Comparison of ENCODE assay signal across 13 cellular contexts in the genomic region with DNA sequence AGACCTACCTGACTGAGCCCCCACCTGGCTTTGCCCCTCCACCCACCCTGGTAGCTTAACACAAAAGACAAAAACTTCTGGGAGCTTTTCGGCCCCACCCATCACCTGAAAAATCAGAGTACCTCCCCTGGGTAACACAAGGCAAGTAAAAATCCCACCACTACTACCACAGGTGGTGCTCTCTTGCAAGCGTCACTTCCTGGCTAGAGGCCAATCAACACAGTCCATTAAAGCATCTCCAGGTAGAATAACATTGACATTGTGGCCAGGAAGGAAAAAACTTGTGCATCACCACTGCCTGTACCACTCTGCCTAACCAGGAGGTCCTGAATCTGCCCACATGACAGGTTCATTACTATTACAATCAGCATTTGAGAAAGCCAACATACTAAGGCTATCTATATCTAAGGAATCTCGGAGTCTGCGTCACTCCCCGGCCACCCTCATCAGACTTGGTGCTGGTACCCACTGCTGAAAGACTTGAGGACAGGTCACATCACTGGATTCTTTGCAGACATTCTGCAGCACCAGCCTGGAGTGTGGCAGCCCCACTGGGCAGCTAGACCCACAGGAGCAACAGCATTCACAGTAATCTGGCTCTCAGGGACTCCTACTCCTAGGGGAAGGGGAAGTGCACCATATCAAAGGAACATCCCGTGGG.
DNase-seq lines count a peak whose midpoint lies in the region; ATAC-seq, FAIRE-seq and TF ChIP-seq lines count a peak whose summit lies in the region.
"Had no signal": no experiment of that assay in that cellular context is flagged by ENCODE, and none has a peak within 500 bp of the region (broad histone marks: within the 10 kb centered on the region; RNA-seq: fewer than 3 reads in every experiment).

No MANE protein-coding gene starts in this region.

- peaks cover 4% of the 10 kb centered on the region; the same call in 1 of the 2 replicates for H4K20me1 ChIP-seq in K562 (replicated peaks; ENCODE audit: control insufficient read depth, insufficient read depth, low read length)

- TF ChIP-seq POLR2A in K562 (conservative IDR thresholded peaks at IDR 0.05) (no peak), erythroblast (IDR thresholded peaks at IDR 0.05; ENCODE audit: low read length) (no peak), testis (IDR thresholded peaks at IDR 0.05) (no peak)

- POLR2A ChIA-PET in K562 (lab: Yijun Ruan, JAX), result interaction anchor here (0.6 to 2.1 kb wide), 8 partner anchors 11 to 326 kb away, joined by 3 to 12 read pairs (median 3); a partner anchor contains a TSS

- no peaks in the 10 kb centered on the region for H3K27me3 Mint-ChIP-seq in Calu3 (ENCODE audit: unreplicated experiment)
- H3K27me3 Mint-ChIP-seq: activated T-cell treated with anti-CD3 and anti-CD28 coated beads, Interleukin-2, amount 50 U/mL, for 24 hours; brain had no signal

- H3K4me3 ChIP-seq in K562 (no peak overlapping the region), neutrophil (ENCODE audit: low read depth in 1 of 2, low read length in 1 of 2) (no peak overlapping the region), testis (no peak overlapping the region)
- H3K4me3 ChIP-seq: esophagus squamous epithelium had no signal

- BruUV-seq in Calu3 (replicated peaks; lab: Mats Ljungman, UMichigan), result no TSS peak
- no TSS peak for BruUV-seq in K562 (replicated peaks; lab: Mats Ljungman, UMichigan)

- H3K27ac ChIP-seq in K562 (ENCODE audit: extremely low read depth, low read depth, low read length) (no peak overlapping the region), neutrophil (peak overlapping the region; percentile 31), testis (no peak overlapping the region)
- H3K27ac ChIP-seq: esophagus squamous epithelium had no signal

- no peak for FAIRE-seq in K562 (lab: Jason Lieb, UNC)
- no peak for FAIRE-seq in GM19239 (lab: Jason Lieb, UNC)

- peaks cover 8% of the 10 kb centered on the region for H3K36me3 Mint-ChIP-seq in Calu3 (ENCODE audit: insufficient read depth, unreplicated experiment)

- TF ChIP-seq CTCF in Calu3 (IDR thresholded peaks at IDR 0.05; ENCODE audit: unreplicated experiment), result no peak
- TF ChIP-seq CTCF in K562 (IDR thresholded peaks at IDR 0.05 in 2 of 3, conservative IDR thresholded peaks at IDR 0.05 in 1 of 3; ENCODE audit: insufficient read depth in 2 of 3, low read depth in 1 of 3, low read length in 3 of 3), result no peak
- no peak for TF ChIP-seq CTCF in neutrophil (IDR thresholded peaks at IDR 0.05)
- no peak for TF ChIP-seq CTCF in testis (IDR thresholded peaks at IDR 0.05)

- H3K36me3 ChIP-seq in K562 (ENCODE audit: control insufficient read depth, insufficient read depth, low read length) (no peaks in the 10 kb centered on the region), neutrophil (peaks cover 4% of the 10 kb centered on the region), testis (ENCODE audit: low read depth, missing control alignments) (no peaks in the 10 kb centered on the region)
- H3K36me3 ChIP-seq: esophagus squamous epithelium had no signal

- H3K4me1 Mint-ChIP-seq in Calu3 (ENCODE audit: low read depth, unreplicated experiment), result peaks cover 32% of the 10 kb centered on the region

- H3K27ac Mint-ChIP-seq in Calu3 (ENCODE audit: unreplicated experiment), result no peak overlapping the region

- TF ChIP-seq EP300 in K562 (IDR thresholded peaks at IDR 0.05; ENCODE audit: low read length), result no peak

- H3K27me3 ChIP-seq in K562 (ENCODE audit: control insufficient read depth in 2 of 2, insufficient read depth in 2 of 2, low read length in 2 of 2) (peaks cover 0 to 7% of the 10 kb centered on the region in 2 experiments; a peak in 1 of 5 replicates), neutrophil (no peaks in the 10 kb centered on the region), testis (no peaks in the 10 kb centered on the region)
- H3K27me3 ChIP-seq: esophagus squamous epithelium had no signal

- 13% methylated on average over 6 of the region's 6 CpGs for WGBS in K562 (ENCODE audit: insufficient coverage, low coverage, missing lambda C conversion rate)
- 80 to 100% methylated on average over 5 to 6 of the region's 6 CpGs for WGBS in testis, 2 donors

- no peak overlapping the region for H2AFZ ChIP-seq in K562 (ENCODE audit: low read depth, low read length)

- peak overlapping the region; percentile 18 for H3K4me3 Mint-ChIP-seq in Calu3 (ENCODE audit: low read depth, unreplicated experiment)
- H3K4me3 Mint-ChIP-seq: activated T-cell treated with anti-CD3 and anti-CD28 coated beads, Interleukin-2, amount 50 U/mL, for 24 hours; brain had no signal

- no peaks in the 10 kb centered on the region for H3K9me3 ChIP-seq in K562 (replicated peaks; ENCODE audit: control insufficient read depth, insufficient read depth, low read depth, low read length)
- H3K9me3 ChIP-seq in neutrophil, result no peaks in the 10 kb centered on the region
- no peaks in the 10 kb centered on the region for H3K9me3 ChIP-seq in testis
- H3K9me3 ChIP-seq: esophagus squamous epithelium had no signal

- TF ChIP-seq RAD21 in K562 (CRISPR knock-in tag; conservative IDR thresholded peaks at IDR 0.05 in 1 of 2, IDR thresholded peaks at IDR 0.05 in 1 of 2), result no peak

- ATAC-seq in K562, result no peak

- DNase-seq in Calu3, result peak; percentile 40
- DNase-seq in NCI-H146 treated with DMSO at 0.1 percent for 48 hours (lab: John Stamatoyannopoulos, UW; ENCODE audit: unreplicated experiment), result peak; percentile 9
- no peak for DNase-seq in K562 (ENCODE audit: extremely low read depth in 1 of 4, low spot score in 3 of 4)
- no peak for DNase-seq in GM19239 (ENCODE audit: insufficient read length, low spot score)
- no peak for DNase-seq in erythroblast (lab: John Stamatoyannopoulos, UW)
- DNase-seq in testis, result no peak
- DNase-seq: activated T-cell treated with anti-CD3 and anti-CD28 coated beads, Interleukin-2, amount 50 U/mL, for 24 hours; EL; esophagus squamous epithelium; NCI-H1048; RPMI8226 had no signal

- H3K9me3 Mint-ChIP-seq in Calu3 (ENCODE audit: low read depth, unreplicated experiment), result no peaks in the 10 kb centered on the region
- H3K9me3 Mint-ChIP-seq: activated T-cell treated with anti-CD3 and anti-CD28 coated beads, Interleukin-2, amount 50 U/mL, for 24 hours had no signal

- H3K4me1 ChIP-seq in K562 (replicated peaks in 1 of 2; ENCODE audit: control insufficient read depth in 2 of 2, insufficient read depth in 2 of 2, low read length in 2 of 2) (no peaks in the 10 kb centered on the region), neutrophil (ENCODE audit: control insufficient read depth in 1 of 2, insufficient read depth in 1 of 2, low read depth in 1 of 2, low read length in 1 of 2) (peaks cover 16 to 25% of the 10 kb centered on the region in 2 experiments), testis (peaks cover 7% of the 10 kb centered on the region)

- no peaks in the 10 kb centered on the region for H3K79me2 ChIP-seq in K562 (ENCODE audit: control insufficient read depth, insufficient read depth, low read length)

- no peak overlapping the region for H3K4me2 ChIP-seq in K562 (ENCODE audit: insufficient read depth, low read length)

- H3K9me1 ChIP-seq in K562 (ENCODE audit: control insufficient read depth, insufficient read depth, low read length), result no peaks in the 10 kb centered on the region

- in situ Hi-C loops in K562 (cut with MboI), result loop anchor here (10.0 kb wide), 1 partner anchor 195 kb away; no protein-coding TSS in a partner anchor

- CTCF ChIA-PET in Calu3 (lab: Charles Lee) (interaction anchor here (0.7 to 2.5 kb wide), 4 partner anchors 125 to 269 kb away, joined by 3 to 8 read pairs (median 4); a partner anchor contains a TSS), K562 (lab: Yijun Ruan, JAX; ENCODE audit: low intra/inter-chr PET ratio) (interaction anchor here (0.6 to 0.8 kb wide), 2 partner anchors 189 to 260 kb away, joined by 3 read pairs; no protein-coding TSS in a partner anchor)

- no peak overlapping the region for H3K9ac ChIP-seq in K562 (ENCODE audit: insufficient read depth in 1 of 2, low read depth in 2 of 2, low read length in 2 of 2)

- intact Hi-C loops in Calu3 (cut with micrococcal nuclease; ENCODE audit: unreplicated experiment), result no loop called here
- intact Hi-C loops in K562 (cut with micrococcal nuclease), result no loop called here
- intact Hi-C loops in testis (cut with DNase I; ENCODE audit: low total_unique reads), result loop anchor here (5.0 kb wide), 1 partner anchor 258 kb away; no protein-coding TSS in a partner anchor

TF ChIP-seq in K562, 482 proteins besides CTCF, POLR2A, EP300 and RAD21:
- peak; percentile 28; the same call in 1 of the 2 replicates for TF ChIP-seq NFIC (IDR thresholded peaks at IDR 0.05)
- no peak for TF ChIP-seq MAFK (IDR thresholded peaks at IDR 0.05; ENCODE audit: low read length)

Comparison
In these comparisons a context has a peak if more than half of its experiments do, and no peak if none do; other contexts are left out.
1. DNase-seq: peak in Calu3 (single experiment) and NCI-H146 treated with DMSO at 0.1 percent for 48 hours (single experiment); none in K562 (0 of 4), GM19239 (single experiment), erythroblast (0 of 2) and testis (single experiment).